23 cellular contexts compared by ENCODE assay signal in the genomic region with DNA sequence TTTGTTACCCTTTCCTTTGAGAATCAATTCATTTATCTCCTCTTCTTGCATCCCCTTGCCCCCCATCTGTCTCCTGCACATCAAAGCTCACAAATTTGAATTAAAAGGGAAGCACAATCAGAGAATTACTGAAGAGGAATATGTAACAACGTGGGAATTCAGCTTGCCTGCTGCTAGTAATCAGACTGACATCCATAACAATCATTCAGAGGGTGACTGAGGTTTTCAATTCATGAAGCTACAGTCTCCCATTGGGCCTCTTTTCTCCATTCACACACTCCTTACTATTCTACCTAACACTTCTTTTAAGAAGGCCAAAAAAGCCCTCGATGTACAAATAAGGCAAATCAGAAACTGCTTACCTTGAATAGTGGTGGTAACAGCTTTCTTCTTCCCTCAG.
"Had no signal": no experiment of that assay in that cellular context is flagged by ENCODE, and none has a peak within 500 bp of the region (broad histone marks: within the 10 kb centered on the region; RNA-seq: fewer than 3 reads in every experiment).

No MANE protein-coding gene starts in this region.

- H3K27ac ChIP-seq: hepatocyte, lower lobe of right lung, thyroid gland, upper lobe of right lung had no signal

- H3K9me3 ChIP-seq: lower lobe of right lung, thyroid gland, upper lobe of right lung had no signal

- H3K4me1 ChIP-seq: lower lobe of right lung, thyroid gland, upper lobe of right lung had no signal

- H2AFZ ChIP-seq: hepatocyte had no signal

- H3K4me3 ChIP-seq: hepatocyte, lower lobe of right lung, thyroid gland, upper lobe of right lung had no signal

- H3K79me2 ChIP-seq: hepatocyte had no signal

- FAIRE-seq: frontal cortex had no signal

- DNase-seq: activated CD4-positive, alpha-beta T cell treated with anti-CD3 and anti-CD28 coated beads, Interleukin-2, amount 10 ng/mL, durations not matched to agents 7 days and 5 days; activated CD4-positive, CD25-positive, alpha-beta regulatory T cell treated with anti-CD3 and anti-CD28 coated beads, Interleukin-2, amount 50 U/mL, for 72 hours; activated CD8-positive, alpha-beta memory T cell treated with anti-CD3 and anti-CD28 coated beads, Interleukin-2, amount 10 ng/mL, durations not matched to agents 7 days and 5 days; activated CD8-positive, alpha-beta T cell treated with anti-CD3 and anti-CD28 coated beads for 36 hours; activated gamma-delta T cell; activated T-cell treated with anti-CD3 and anti-CD28 coated beads for 4 hours; anterior cingulate cortex; caudate nucleus; dermis blood vessel endothelial cell; effector CD8-positive, alpha-beta T cell; glutamatergic neuron; immature natural killer cell; lower lobe of right lung; naive B cell; retina; stimulated activated CD4-positive, alpha-beta T cell treated with anti-CD3 and anti-CD28 coated beads, Interleukin-2, amount 100 ng/mL, for 48 hours; stimulated activated CD8-positive, alpha-beta memory T cell treated with anti-CD3 and anti-CD28 coated beads, Interleukin-4, amount 100 ng/mL, for 48 hours; stimulated activated naive CD4-positive, alpha-beta T cell treated with Interleukin-2 at 50 U/mL for 16 hours; T-helper 2 cell; thyroid gland; upper lobe of right lung had no signal

- H3K4me2 ChIP-seq: hepatocyte had no signal

- H3K27me3 ChIP-seq: hepatocyte, thyroid gland, upper lobe of right lung had no signal
